ENCODE assay signal across 33 cellular contexts in the genomic region with DNA sequence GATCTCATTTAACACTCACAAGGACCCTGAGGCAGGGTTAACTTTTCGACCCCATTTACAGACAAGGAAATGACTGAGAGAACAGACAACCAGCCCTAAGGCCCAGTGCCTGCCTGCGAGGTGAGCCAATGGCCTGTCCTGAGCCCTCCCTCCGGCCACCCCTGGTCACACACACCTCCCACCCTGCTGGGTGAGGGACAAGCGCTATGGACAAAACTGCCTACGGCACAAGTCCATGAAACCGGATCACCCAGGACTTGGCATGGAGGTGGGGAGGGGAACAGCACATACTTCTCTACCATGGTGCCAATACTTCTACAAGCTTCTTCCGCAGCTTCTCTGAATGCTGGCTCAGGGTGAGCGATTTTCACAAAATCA. TPM values are rescaled to one million over a fixed set of nuclear protein-coding genes. Genes with fewer than 3 reads are reported as not detected.
"Had no signal": no experiment of that assay in that cellular context is flagged by ENCODE, and none has a peak within 500 bp of the region (broad histone marks: within the 10 kb centered on the region; RNA-seq: fewer than 3 reads in every experiment).

No MANE protein-coding gene starts in this region.

- H3K27ac Mint-ChIP-seq: activated B cell treated with CpG ODN at 0.5 μM for 24 hours; activated CD8-positive, alpha-beta T cell treated with anti-CD3 and anti-CD28 coated beads for 36 hours; activated naive CD4-positive, alpha-beta T cell treated with anti-CD3 and anti-CD28 coated beads, Interleukin-2, amount 50 U/mL, for 24 hours; activated naive CD8-positive, alpha-beta T cell treated with anti-CD3 and anti-CD28 coated beads, Interleukin-2, amount 10 ng/mL, durations not matched to agents 7 days and 5 days; activated T-cell treated with anti-CD3 and anti-CD28 coated beads, Interleukin-2, amount 50 U/mL, for 24 hours; activated T-helper 2 cell treated with anti-CD3 and anti-CD28 coated beads, Interferon-gamma antibody, Interleukin-2, Interleukin-4, amounts not matched to agents 10 μg/mL and 5 μg/mL and 100 μg/mL, durations not matched to agents 14 hours and 24 hours and 36 hours had no signal

- H3K9me3 ChIP-seq: body of pancreas had no signal

- ATAC-seq: activated CD8-positive, alpha-beta T cell treated with anti-CD3 and anti-CD28 coated beads for 36 hours; Panc1 had no signal

- H3K27ac ChIP-seq: VCaP had no signal

- H3K4me1 Mint-ChIP-seq: activated B cell treated with CpG ODN at 0.5 μM for 24 hours; activated naive CD8-positive, alpha-beta T cell treated with anti-CD3 and anti-CD28 coated beads, Interleukin-2, amount 10 ng/mL, durations not matched to agents 7 days and 5 days had no signal

- H3K27me3 Mint-ChIP-seq: activated B cell treated with CpG ODN at 0.5 μM for 24 hours; activated CD8-positive, alpha-beta T cell treated with anti-CD3 and anti-CD28 coated beads for 36 hours; activated naive CD4-positive, alpha-beta T cell treated with anti-CD3 and anti-CD28 coated beads, Interleukin-2, amount 50 U/mL, for 24 hours; activated naive CD8-positive, alpha-beta T cell treated with anti-CD3 and anti-CD28 coated beads, Interleukin-2, amount 10 ng/mL, durations not matched to agents 7 days and 5 days; activated T-cell treated with anti-CD3 and anti-CD28 coated beads, Interleukin-2, amount 50 U/mL, for 24 hours had no signal

- H3K4me3 ChIP-seq: body of pancreas had no signal

- H3K27me3 ChIP-seq: body of pancreas had no signal

- DNase-seq: activated B cell treated with CpG ODN at 0.5 μM for 24 hours; activated CD4-positive, alpha-beta T cell treated with anti-CD3 and anti-CD28 coated beads for 48 hours; activated CD4-positive, alpha-beta T cell treated with anti-CD3 and anti-CD28 coated beads, Interleukin-2, amount 50 U/mL, for 4 hours; activated CD4-positive, CD25-positive, alpha-beta regulatory T cell treated with anti-CD3 and anti-CD28 coated beads, Interleukin-2, amount 50 U/mL, for 72 hours; activated CD8-positive, alpha-beta T cell treated with anti-CD3 and anti-CD28 coated beads for 36 hours; activated gamma-delta T cell; activated naive CD4-positive, alpha-beta T cell treated with Interleukin-2 at 50 U/mL for 16 hours; activated naive CD8-positive, alpha-beta T cell treated with anti-CD3 and anti-CD28 coated beads, Interleukin-2, amount 10 ng/mL, durations not matched to agents 7 days and 5 days; activated T-cell treated with anti-CD3 and anti-CD28 coated beads, Interleukin-2, amount 50 U/mL, for 24 hours; central memory CD4-positive, alpha-beta T cell; NCI-H1092 treated with DMSO at 0.1 percent for 48 hours; NCI-H1417; NCI-H146; NCI-H187 treated with DMSO at 0.1 percent for 48 hours; NCI-H2081; NCI-H226; NCI-H446 treated with DMSO at 0.1 percent for 48 hours; NCI-H524; RPMI8226; SIG-M5; SW 1271; T-helper 1 cell; T-helper 2 cell; T-helper 9 cell had no signal

- H3K4me3 Mint-ChIP-seq: activated B cell treated with CpG ODN at 0.5 μM for 24 hours; activated CD8-positive, alpha-beta T cell treated with anti-CD3 and anti-CD28 coated beads for 36 hours; activated naive CD4-positive, alpha-beta T cell treated with anti-CD3 and anti-CD28 coated beads, Interleukin-2, amount 50 U/mL, for 24 hours; activated naive CD8-positive, alpha-beta T cell treated with anti-CD3 and anti-CD28 coated beads, Interleukin-2, amount 10 ng/mL, durations not matched to agents 7 days and 5 days; activated T-cell treated with anti-CD3 and anti-CD28 coated beads, Interleukin-2, amount 50 U/mL, for 24 hours had no signal

- H3K9me3 Mint-ChIP-seq: activated B cell treated with CpG ODN at 0.5 μM for 24 hours; activated CD8-positive, alpha-beta T cell treated with anti-CD3 and anti-CD28 coated beads for 36 hours; activated naive CD4-positive, alpha-beta T cell treated with anti-CD3 and anti-CD28 coated beads, Interleukin-2, amount 50 U/mL, for 24 hours; activated naive CD8-positive, alpha-beta T cell treated with anti-CD3 and anti-CD28 coated beads, Interleukin-2, amount 10 ng/mL, durations not matched to agents 7 days and 5 days; activated T-cell treated with anti-CD3 and anti-CD28 coated beads, Interleukin-2, amount 50 U/mL, for 24 hours; activated T-helper 2 cell treated with anti-CD3 and anti-CD28 coated beads, Interferon-gamma antibody, Interleukin-2, Interleukin-4, amounts not matched to agents 10 μg/mL and 5 μg/mL and 100 μg/mL, durations not matched to agents 14 hours and 24 hours and 36 hours had no signal

RNA-seq across cellular contexts. Expression of a gene that starts 15.9 kb away (rescaled TPM):
- total RNA-seq: activated B cell treated with CpG ODN at 0.5 μM for 24 hours; activated CD8-positive, alpha-beta memory T cell treated with anti-CD3 and anti-CD28 coated beads for 36 hours; activated CD8-positive, alpha-beta T cell treated with anti-CD3 and anti-CD28 coated beads for 36 hours; activated naive CD8-positive, alpha-beta T cell treated with anti-CD3 and anti-CD28 coated beads, Interleukin-2, amount 10 ng/mL, durations not matched to agents 7 days and 5 days; activated T-helper 2 cell treated with anti-CD3 and anti-CD28 coated beads, Interferon-gamma antibody, Interleukin-2, Interleukin-4, amounts not matched to agents 10 μg/mL and 5 μg/mL and 100 μg/mL, durations not matched to agents 14 hours and 24 hours and 36 hours; astrocyte; body of pancreas; cerebellum; M059J had no signal
